13 cellular contexts compared by ENCODE assay signal in the genomic region with DNA sequence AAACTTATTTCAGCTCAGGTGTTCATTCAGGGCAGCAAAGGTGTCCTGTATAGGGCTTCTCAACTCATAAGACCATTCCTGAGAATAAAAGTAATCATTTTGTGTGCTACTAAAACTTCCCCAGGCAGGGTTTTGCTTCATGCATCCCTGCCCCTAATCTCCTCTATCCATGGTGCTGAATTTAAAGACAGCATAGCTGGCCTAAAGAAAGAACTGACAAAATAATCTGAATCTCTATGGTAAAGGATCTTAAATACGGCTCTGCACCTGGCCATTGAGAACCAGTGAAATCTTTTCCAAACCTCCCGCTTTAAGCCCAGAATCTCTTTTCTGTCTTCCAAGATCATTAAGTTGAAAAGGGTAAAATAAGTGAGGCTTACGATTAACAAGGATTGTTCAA.
DNase-seq lines count a peak whose midpoint lies in the region; ATAC-seq, FAIRE-seq and TF ChIP-seq lines count a peak whose summit lies in the region.
"Had no signal": no experiment of that assay in that cellular context is flagged by ENCODE, and none has a peak within 500 bp of the region (broad histone marks: within the 10 kb centered on the region; RNA-seq: fewer than 3 reads in every experiment).

No MANE protein-coding gene starts in this region.

- no peaks in the 10 kb centered on the region for H4K20me1 ChIP-seq in SK-N-SH (ENCODE audit: insufficient read depth)

- H3K27ac ChIP-seq in SK-N-SH (ENCODE audit: low read depth in 2 of 2, low read length in 1 of 2) = no peak overlapping the region

- no peak for FAIRE-seq in urothelium cell line (lab: Jason Lieb, UNC)

- peaks cover 13% of the 10 kb centered on the region for H3K9me3 Mint-ChIP-seq in progenitor cell of endocrine pancreas (ENCODE audit: low read depth)
- peaks cover 9% of the 10 kb centered on the region for H3K9me3 Mint-ChIP-seq in type B pancreatic cell
- H3K9me3 Mint-ChIP-seq: activated CD4-positive, alpha-beta T cell treated with anti-CD3 and anti-CD28 coated beads, Interleukin-2, amount 10 ng/mL, durations not matched to agents 24 days and 14 days had no signal

- TF ChIP-seq RAD21 in SK-N-SH (IDR thresholded peaks at IDR 0.05; ENCODE audit: low read length) = no peak

- H3K4me3 ChIP-seq in SK-N-SH (ENCODE audit: low read depth in 2 of 2, low read length in 1 of 2) (no peak overlapping the region), fibroblast of the aortic adventitia (ENCODE audit: low read depth, low read length) (no peak overlapping the region)

- H3K4me3 Mint-ChIP-seq in progenitor cell of endocrine pancreas (ENCODE audit: low read depth) = no peak overlapping the region
- H3K4me3 Mint-ChIP-seq in type B pancreatic cell = no peak overlapping the region
- H3K4me3 Mint-ChIP-seq: activated CD4-positive, alpha-beta T cell treated with anti-CD3 and anti-CD28 coated beads, Interleukin-2, amount 10 ng/mL, durations not matched to agents 24 days and 14 days; dendritic cell treated with granulocyte-macrophage colony-stimulating factor and Interleukin-4, amounts not matched to agents 40 ng/mL and 50 ng/mL, for 4 days; memory B cell had no signal

- no peaks in the 10 kb centered on the region for H3F3A ChIP-seq in SK-N-SH (replicated peaks; ENCODE audit: insufficient read depth)

- no peak for TF ChIP-seq EP300 in SK-N-SH (IDR thresholded peaks at IDR 0.05; ENCODE audit: borderline replicate concordance in 1 of 2, low read depth in 1 of 2, low read length in 1 of 2)

- H3K4me1 ChIP-seq in SK-N-SH (ENCODE audit: control insufficient read depth in 1 of 2, insufficient read depth in 2 of 2, low read depth in 1 of 2, low read length in 1 of 2) = peaks cover 0 to 7% of the 10 kb centered on the region in 2 experiments; a peak in 2 of 4 replicates

- H2AFZ ChIP-seq in SK-N-SH (ENCODE audit: low read depth) = no peak overlapping the region

- H3K27ac Mint-ChIP-seq in progenitor cell of endocrine pancreas (no peak overlapping the region), type B pancreatic cell (no peak overlapping the region)
- H3K27ac Mint-ChIP-seq: activated CD4-positive, alpha-beta T cell treated with anti-CD3 and anti-CD28 coated beads, Interleukin-2, amount 10 ng/mL, durations not matched to agents 24 days and 14 days; dendritic cell treated with granulocyte-macrophage colony-stimulating factor and Interleukin-4, amounts not matched to agents 40 ng/mL and 50 ng/mL, for 4 days; memory B cell had no signal

- POLR2A ChIA-PET in SK-N-SH (lab: Yijun Ruan, JAX) = no interaction called here

- no peak overlapping the region for H3K4me2 ChIP-seq in SK-N-SH

- no peaks in the 10 kb centered on the region for H3K36me3 ChIP-seq in SK-N-SH (replicated peaks in 1 of 2; ENCODE audit: control insufficient read depth in 1 of 2, insufficient read depth in 2 of 2, low read length in 1 of 2)

- H3K79me2 ChIP-seq in SK-N-SH (ENCODE audit: insufficient read depth) = no peaks in the 10 kb centered on the region

- no peak for TF ChIP-seq CTCF in SK-N-SH (IDR thresholded peaks at IDR 0.05)
- TF ChIP-seq CTCF in fibroblast of the aortic adventitia (IDR thresholded peaks at IDR 0.05; ENCODE audit: insufficient read depth, low read length) = no peak
- TF ChIP-seq CTCF in progenitor cell of endocrine pancreas (IDR thresholded peaks at IDR 0.05; ENCODE audit: unreplicated experiment) = no peak
- no peak for TF ChIP-seq CTCF in type B pancreatic cell (conservative IDR thresholded peaks at IDR 0.05)

- H3K27me3 ChIP-seq in SK-N-SH (ENCODE audit: insufficient read depth) = no peaks in the 10 kb centered on the region

- H3K27me3 Mint-ChIP-seq in progenitor cell of endocrine pancreas (no peaks in the 10 kb centered on the region), type B pancreatic cell (no peaks in the 10 kb centered on the region)
- H3K27me3 Mint-ChIP-seq: activated CD4-positive, alpha-beta T cell treated with anti-CD3 and anti-CD28 coated beads, Interleukin-2, amount 10 ng/mL, durations not matched to agents 24 days and 14 days; dendritic cell treated with granulocyte-macrophage colony-stimulating factor and Interleukin-4, amounts not matched to agents 40 ng/mL and 50 ng/mL, for 4 days; memory B cell had no signal

- DNase-seq in SK-N-SH = no peak
- DNase-seq in fibroblast of the aortic adventitia (ENCODE audit: low read depth) = peak; percentile 8
- DNase-seq in urothelium cell line (ENCODE audit: low spot score) = peak; percentile 50
- no peak for DNase-seq in progenitor cell of endocrine pancreas (ENCODE audit: low spot score, unreplicated experiment)
- DNase-seq in type B pancreatic cell (ENCODE audit: extremely low spot score, unreplicated experiment) = no peak
- DNase-seq in GOT3 (lab: John Stamatoyannopoulos, UW) = no peak
- DNase-seq: activated CD4-positive, alpha-beta T cell treated with anti-CD3 and anti-CD28 coated beads, Interleukin-2, amount 10 ng/mL, durations not matched to agents 24 days and 14 days; EL; substantia nigra had no signal

- no peak for ATAC-seq in SK-N-SH treated with all-trans-retinoic acid at 6 μM for 48 hours

- 47% methylated on average over 3 of the region's 3 CpGs for WGBS in SK-N-SH (ENCODE audit: low lambda C conversion rate)

- no peaks in the 10 kb centered on the region for H3K9me2 ChIP-seq in SK-N-SH

- H3K36me3 Mint-ChIP-seq in progenitor cell of endocrine pancreas (ENCODE audit: insufficient read depth) (no peaks in the 10 kb centered on the region), type B pancreatic cell (no peaks in the 10 kb centered on the region)
- H3K36me3 Mint-ChIP-seq: memory B cell had no signal

- no peak overlapping the region for H3K9ac ChIP-seq in SK-N-SH

- CTCF ChIA-PET in SK-N-SH (lab: Yijun Ruan, JAX) = interaction anchor here (0.5 kb wide), 1 partner anchor 147 kb away, joined by 4 read pairs; no protein-coding TSS in a partner anchor

- no peaks in the 10 kb centered on the region for H3K4me1 Mint-ChIP-seq in progenitor cell of endocrine pancreas (ENCODE audit: low read depth)
- H3K4me1 Mint-ChIP-seq in type B pancreatic cell (ENCODE audit: unreplicated experiment) = no peaks in the 10 kb centered on the region
- H3K4me1 Mint-ChIP-seq: activated CD4-positive, alpha-beta T cell treated with anti-CD3 and anti-CD28 coated beads, Interleukin-2, amount 10 ng/mL, durations not matched to agents 24 days and 14 days; memory B cell had no signal

- H3K9me3 ChIP-seq in SK-N-SH = peaks cover 8% of the 10 kb centered on the region; the same call in 1 of the 2 replicates

TF ChIP-seq in SK-N-SH, 30 proteins besides CTCF, POLR2A, EP300 and RAD21 (continues in another document):
- TF ChIP-seq, protein P1, sequence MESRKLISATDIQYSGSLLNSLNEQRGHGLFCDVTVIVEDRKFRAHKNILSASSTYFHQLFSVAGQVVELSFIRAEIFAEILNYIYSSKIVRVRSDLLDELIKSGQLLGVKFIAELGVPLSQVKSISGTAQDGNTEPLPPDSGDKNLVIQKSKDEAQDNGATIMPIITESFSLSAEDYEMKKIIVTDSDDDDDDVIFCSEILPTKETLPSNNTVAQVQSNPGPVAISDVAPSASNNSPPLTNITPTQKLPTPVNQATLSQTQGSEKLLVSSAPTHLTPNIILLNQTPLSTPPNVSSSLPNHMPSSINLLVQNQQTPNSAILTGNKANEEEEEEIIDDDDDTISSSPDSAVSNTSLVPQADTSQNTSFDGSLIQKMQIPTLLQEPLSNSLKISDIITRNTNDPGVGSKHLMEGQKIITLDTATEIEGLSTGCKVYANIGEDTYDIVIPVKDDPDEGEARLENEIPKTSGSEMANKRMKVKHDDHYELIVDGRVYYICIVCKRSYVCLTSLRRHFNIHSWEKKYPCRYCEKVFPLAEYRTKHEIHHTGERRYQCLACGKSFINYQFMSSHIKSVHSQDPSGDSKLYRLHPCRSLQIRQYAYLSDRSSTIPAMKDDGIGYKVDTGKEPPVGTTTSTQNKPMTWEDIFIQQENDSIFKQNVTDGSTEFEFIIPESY (IDR thresholded peaks at IDR 0.05; ENCODE audit: borderline replicate concordance, low read depth) = no peak

TF ChIP-seq in SK-N-SH treated with all-trans-retinoic acid at 6 μM for 48 hours, 23 proteins besides CTCF, POLR2A, EP300 and RAD21 (continues in another document):
- TF ChIP-seq, protein P2, sequence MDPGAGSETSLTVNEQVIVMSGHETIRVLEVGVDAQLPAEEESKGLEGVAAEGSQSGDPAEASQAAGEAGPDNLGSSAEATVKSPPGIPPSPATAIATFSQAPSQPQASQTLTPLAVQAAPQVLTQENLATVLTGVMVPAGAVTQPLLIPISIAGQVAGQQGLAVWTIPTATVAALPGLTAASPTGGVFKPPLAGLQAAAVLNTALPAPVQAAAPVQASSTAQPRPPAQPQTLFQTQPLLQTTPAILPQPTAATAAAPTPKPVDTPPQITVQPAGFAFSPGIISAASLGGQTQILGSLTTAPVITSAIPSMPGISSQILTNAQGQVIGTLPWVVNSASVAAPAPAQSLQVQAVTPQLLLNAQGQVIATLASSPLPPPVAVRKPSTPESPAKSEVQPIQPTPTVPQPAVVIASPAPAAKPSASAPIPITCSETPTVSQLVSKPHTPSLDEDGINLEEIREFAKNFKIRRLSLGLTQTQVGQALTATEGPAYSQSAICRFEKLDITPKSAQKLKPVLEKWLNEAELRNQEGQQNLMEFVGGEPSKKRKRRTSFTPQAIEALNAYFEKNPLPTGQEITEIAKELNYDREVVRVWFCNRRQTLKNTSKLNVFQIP (CRISPR knock-in tag; IDR thresholded peaks at IDR 0.05; ENCODE audit: borderline replicate concordance, low read depth) = no peak
- TF ChIP-seq SNAI2 (CRISPR knock-in tag; IDR thresholded peaks at IDR 0.05) = no peak

TF ChIP-seq in PFSK-1, 5 proteins besides CTCF, POLR2A, EP300 and RAD21 (continues in another document):
- TF ChIP-seq SIN3A (IDR thresholded peaks at IDR 0.05; ENCODE audit: borderline replicate concordance, insufficient read depth, low read length) (no peak), FOXP2 (optimal IDR thresholded peaks at IDR 0.05; ENCODE audit: borderline replicate concordance, extremely low read depth, extremely low read length, insufficient read depth) (no peak)

Comparison
In these comparisons a context has a peak if more than half of its experiments do, and no peak if none do; other contexts are left out.
1. DNase-seq: peak in fibroblast of the aortic adventitia (single experiment) and urothelium cell line (single experiment); none in SK-N-SH (single experiment), progenitor cell of endocrine pancreas (single experiment), type B pancreatic cell (single experiment) and GOT3 (single experiment).